7 cellular contexts compared by ENCODE assay signal in the genomic region with DNA sequence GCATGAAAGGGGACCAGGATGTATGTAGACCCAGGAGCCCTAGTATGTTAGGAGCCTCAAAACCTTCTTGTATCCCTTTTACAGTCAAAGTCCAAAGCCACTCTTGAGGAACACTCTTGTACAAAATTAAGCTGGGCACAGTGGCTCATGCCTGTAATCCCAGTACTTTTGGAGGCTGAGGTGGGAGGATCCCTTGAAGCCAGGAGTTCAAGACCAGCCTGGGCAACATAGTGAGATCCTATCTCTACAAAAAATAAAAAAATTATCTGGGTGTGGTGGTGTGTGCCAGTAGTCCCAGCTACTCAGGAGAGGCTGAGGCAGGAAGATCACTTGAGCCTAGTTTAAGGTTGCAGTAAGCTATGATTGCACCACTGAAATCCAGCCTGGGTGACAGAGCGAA. TPM values are rescaled to one million over a fixed set of nuclear protein-coding genes. Genes with fewer than 3 reads are reported as not detected.
"Had no signal": no experiment of that assay in that cellular context is flagged by ENCODE, and none has a peak within 500 bp of the region (broad histone marks: within the 10 kb centered on the region; RNA-seq: fewer than 3 reads in every experiment).

No MANE protein-coding gene starts in this region.

RNA-seq across cellular contexts. Expression of a gene that starts 11.8 kb away (rescaled TPM):
- total RNA-seq: dermis microvascular lymphatic vessel endothelial cell, endothelial cell of umbilical vein, glomerular endothelial cell had no signal

RNA-seq across cellular contexts. Expression of a gene that starts 57.7 kb away (rescaled TPM):
- total RNA-seq: activated CD4-positive, alpha-beta memory T cell treated with anti-CD3 and anti-CD28 coated beads, Interleukin-2, amount 10 ng/mL, durations not matched to agents 7 days and 5 days; endothelial cell of umbilical vein; fibroblast of lung; fibroblast of villous mesenchyme; glomerular endothelial cell; T-helper 1 cell treated with Interleukin-12 subunit alpha and Interleukin-12 subunit beta and Interleukin-4 antibody, amounts not matched to agents 30 ng/mL and 1 ng/mL, for 36 hours had no signal
- polyA plus RNA-seq: fibroblast of lung had no signal
